ENCODE assay signal across 29 cellular contexts in genomic region chr13:72689181-72689696, GRCh38.
"Had no signal": no experiment of that assay in that cellular context is flagged by ENCODE, and none has a peak within 500 bp of the region (broad histone marks: within the 10 kb centered on the region; RNA-seq: fewer than 3 reads in every experiment).

No MANE protein-coding gene starts in this region.

- H3K79me2 ChIP-seq: hepatocyte had no signal

- H3K27me3 Mint-ChIP-seq: dendritic cell treated with granulocyte-macrophage colony-stimulating factor and Interleukin-4, amounts not matched to agents 40 ng/mL and 50 ng/mL, for 4 days had no signal

- H3K27ac Mint-ChIP-seq: dendritic cell treated with granulocyte-macrophage colony-stimulating factor and Interleukin-4, amounts not matched to agents 40 ng/mL and 50 ng/mL, for 4 days; effector memory CD8-positive, alpha-beta T cell; endodermal cell had no signal

- H3K4me1 Mint-ChIP-seq: endodermal cell had no signal

- H3K36me3 ChIP-seq: colonic mucosa, esophagus muscularis mucosa, esophagus squamous epithelium, gastrocnemius medialis, gastroesophageal sphincter, heart left ventricle, heart right ventricle had no signal

- H3K27me3 ChIP-seq: colonic mucosa, dorsolateral prefrontal cortex, esophagus muscularis mucosa, esophagus squamous epithelium, heart left ventricle, heart right ventricle, hepatocyte had no signal

- H3K4me3 ChIP-seq: colonic mucosa, coronary artery, dorsolateral prefrontal cortex, esophagus muscularis mucosa, esophagus squamous epithelium, gastrocnemius medialis, gastroesophageal sphincter, heart left ventricle, heart right ventricle, hepatocyte had no signal

- DNase-seq: colonic mucosa; cortex of kidney; dermis blood vessel endothelial cell; dorsolateral prefrontal cortex; effector CD4-positive, alpha-beta T cell; effector CD8-positive, alpha-beta T cell; effector memory CD4-positive, alpha-beta T cell; effector memory CD8-positive, alpha-beta T cell; endodermal cell; erythroblast; esophagus squamous epithelium; foreskin fibroblast; foreskin melanocyte; gastrocnemius medialis; glutamatergic neuron; head of caudate nucleus; heart left ventricle; heart right ventricle had no signal

- H2AFZ ChIP-seq: hepatocyte had no signal

- H3K9me3 ChIP-seq: colonic mucosa, esophagus muscularis mucosa, gastrocnemius medialis had no signal

- H3K27ac ChIP-seq: colonic mucosa, coronary artery, dorsolateral prefrontal cortex, epithelial cell of prostate, esophagus muscularis mucosa, esophagus squamous epithelium, foreskin keratinocyte, gastrocnemius medialis, gastroesophageal sphincter, heart left ventricle, heart right ventricle, hepatocyte had no signal

- H3K4me3 Mint-ChIP-seq: dendritic cell treated with granulocyte-macrophage colony-stimulating factor and Interleukin-4, amounts not matched to agents 40 ng/mL and 50 ng/mL, for 4 days; effector memory CD8-positive, alpha-beta T cell; endodermal cell had no signal

- H3K4me2 ChIP-seq: hepatocyte had no signal

- H3K9me3 Mint-ChIP-seq: effector memory CD8-positive, alpha-beta T cell had no signal

- FAIRE-seq: endometrium, endothelial cell of umbilical vein, frontal cortex had no signal

- H3K4me1 ChIP-seq: colonic mucosa, esophagus muscularis mucosa, esophagus squamous epithelium, foreskin keratinocyte, gastrocnemius medialis, gastroesophageal sphincter had no signal

- ATAC-seq: effector memory CD8-positive, alpha-beta T cell; esophagus mucosa; foreskin keratinocyte; gastrocnemius medialis; gastroesophageal sphincter; heart left ventricle; heart right ventricle had no signal
